In the genomic region with DNA sequence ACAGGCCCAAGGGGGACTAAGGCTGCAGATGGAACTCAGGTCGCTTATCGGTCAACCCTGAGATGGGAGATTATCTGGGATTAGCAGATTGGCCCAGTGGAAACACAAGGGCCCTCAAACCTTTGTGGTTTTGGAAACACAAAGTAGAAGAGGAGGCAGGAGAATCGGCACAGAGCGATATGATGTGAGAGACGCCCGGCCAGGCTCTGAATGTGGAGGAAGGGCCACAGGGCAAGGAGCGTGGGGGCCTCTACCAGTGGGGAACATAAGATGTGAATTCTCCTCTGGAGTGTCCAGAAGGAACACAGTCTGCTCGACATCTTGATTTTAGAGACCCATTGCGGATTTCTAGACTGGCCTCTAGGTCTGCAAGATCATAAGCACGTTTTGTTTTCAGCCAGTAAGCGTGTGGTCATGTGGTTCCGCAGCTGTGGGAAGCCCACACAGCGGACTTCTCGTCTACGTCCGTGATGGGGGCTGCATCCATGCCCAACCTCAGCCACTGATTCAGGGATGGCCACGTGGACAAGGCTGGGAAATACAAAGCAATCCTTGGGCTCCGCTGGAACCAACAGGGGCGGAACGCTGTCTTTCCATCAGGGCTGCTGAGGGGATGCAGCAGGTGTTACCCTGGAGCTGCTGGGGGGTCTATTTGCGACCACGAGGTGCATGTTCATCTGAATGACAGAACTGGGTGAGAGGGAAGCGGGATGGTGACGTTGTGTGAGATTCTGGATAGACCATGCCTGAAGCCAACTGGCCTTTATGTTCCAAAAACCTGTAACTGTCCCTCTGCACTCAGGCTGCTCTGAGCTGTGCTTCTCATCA, we compare ENCODE assay signal across 25 cellular contexts.
"Had no signal": no experiment of that assay in that cellular context is flagged by ENCODE, and none has a peak within 500 bp of the region (broad histone marks: within the 10 kb centered on the region; RNA-seq: fewer than 3 reads in every experiment).

No MANE protein-coding gene starts in this region.

- H3K9me3 ChIP-seq: colonic mucosa, esophagus squamous epithelium, gastrocnemius medialis, heart left ventricle, right lobe of liver, stomach, suprapubic skin, tibial nerve, uterus had no signal

- H3K27ac Mint-ChIP-seq: activated naive CD4-positive, alpha-beta T cell treated with anti-CD3 and anti-CD28 coated beads, Interleukin-2, amount 10 ng/mL, durations not matched to agents 7 days and 5 days; activated T-cell treated with anti-CD3 and anti-CD28 coated beads, Interleukin-2, amount 50 U/mL, for 72 hours; endodermal cell; memory B cell; natural killer cell treated with Interleukin-12 subunit alpha and Interleukin-12 subunit beta and Interleukin-15 and Interleukin-18, amount 100 ng/mL, for 72 hours; stimulated activated effector memory CD8-positive, alpha-beta T cell treated with anti-CD3 and anti-CD28 coated beads, Interleukin-12 subunit alpha, Interleukin-12 subunit beta, amount 100 ng/mL, for 72 hours had no signal

- H3K27ac ChIP-seq: colonic mucosa, esophagus squamous epithelium, gastrocnemius medialis, heart left ventricle, right lobe of liver, stomach, suprapubic skin, tibial nerve, uterus had no signal

- H3K27me3 ChIP-seq: colonic mucosa, gastrocnemius medialis, heart left ventricle, right lobe of liver, suprapubic skin, tibial nerve, uterus had no signal

- DNase-seq: activated CD4-positive, alpha-beta T cell treated with anti-CD3 and anti-CD28 coated beads for 4 hours; activated CD4-positive, alpha-beta T cell treated with anti-CD3 and anti-CD28 coated beads, Interleukin-2, amount 50 U/mL, for 48 hours; activated CD4-positive, CD25-positive, alpha-beta regulatory T cell; activated effector memory CD4-positive, alpha-beta T cell treated with Interleukin-2 at 50 U/mL for 16 hours; activated naive CD4-positive, alpha-beta T cell treated with anti-CD3 and anti-CD28 coated beads, Interleukin-2, amount 10 ng/mL, durations not matched to agents 7 days and 5 days; activated T-cell treated with anti-CD3 and anti-CD28 coated beads, Interleukin-2, amount 50 U/mL, for 72 hours; amygdala; colonic mucosa; endodermal cell; esophagus squamous epithelium; gastrocnemius medialis; heart left ventricle; left colon; nucleus accumbens; right lobe of liver; stimulated activated CD4-positive, alpha-beta T cell treated with anti-CD3 and anti-CD28 coated beads, Interleukin-1b, Interleukin-23, amount 100 ng/mL, for 48 hours; stomach; T-helper 9 cell; uterus had no signal

- H3K36me3 Mint-ChIP-seq: activated naive CD4-positive, alpha-beta T cell treated with anti-CD3 and anti-CD28 coated beads, Interleukin-2, amount 10 ng/mL, durations not matched to agents 7 days and 5 days; memory B cell; natural killer cell treated with Interleukin-12 subunit alpha and Interleukin-12 subunit beta and Interleukin-15 and Interleukin-18, amount 100 ng/mL, for 72 hours; stimulated activated effector memory CD8-positive, alpha-beta T cell treated with anti-CD3 and anti-CD28 coated beads, Interleukin-12 subunit alpha, Interleukin-12 subunit beta, amount 100 ng/mL, for 72 hours had no signal

- ATAC-seq: activated T-cell treated with anti-CD3 and anti-CD28 coated beads, Interleukin-2, amount 50 U/mL, for 72 hours; gastrocnemius medialis; heart left ventricle; left colon; natural killer cell treated with Interleukin-12 subunit alpha and Interleukin-12 subunit beta and Interleukin-15 and Interleukin-18, amount 100 ng/mL, for 72 hours; right lobe of liver; stimulated activated effector memory CD8-positive, alpha-beta T cell treated with anti-CD3 and anti-CD28 coated beads, Interleukin-12 subunit alpha, Interleukin-12 subunit beta, amount 100 ng/mL, for 72 hours had no signal

- H3K4me1 ChIP-seq: colonic mucosa, esophagus squamous epithelium, gastrocnemius medialis, right lobe of liver, tibial nerve, uterus had no signal

- H3K4me3 ChIP-seq: colonic mucosa, esophagus squamous epithelium, gastrocnemius medialis, heart left ventricle, right lobe of liver, skin epidermis, stomach, suprapubic skin, tibial nerve, uterus had no signal

- H3K36me3 ChIP-seq: colonic mucosa, esophagus squamous epithelium, gastrocnemius medialis, heart left ventricle, right lobe of liver, stomach, suprapubic skin, tibial nerve, uterus had no signal

- H3K4me3 Mint-ChIP-seq: activated naive CD4-positive, alpha-beta T cell treated with anti-CD3 and anti-CD28 coated beads, Interleukin-2, amount 10 ng/mL, durations not matched to agents 7 days and 5 days; activated T-cell treated with anti-CD3 and anti-CD28 coated beads, Interleukin-2, amount 50 U/mL, for 72 hours; endodermal cell; memory B cell; natural killer cell treated with Interleukin-12 subunit alpha and Interleukin-12 subunit beta and Interleukin-15 and Interleukin-18, amount 100 ng/mL, for 72 hours; stimulated activated effector memory CD8-positive, alpha-beta T cell treated with anti-CD3 and anti-CD28 coated beads, Interleukin-12 subunit alpha, Interleukin-12 subunit beta, amount 100 ng/mL, for 72 hours had no signal

- H3K4me1 Mint-ChIP-seq: activated naive CD4-positive, alpha-beta T cell treated with anti-CD3 and anti-CD28 coated beads, Interleukin-2, amount 10 ng/mL, durations not matched to agents 7 days and 5 days; stimulated activated effector memory CD8-positive, alpha-beta T cell treated with anti-CD3 and anti-CD28 coated beads, Interleukin-12 subunit alpha, Interleukin-12 subunit beta, amount 100 ng/mL, for 72 hours had no signal

- H3K9me3 Mint-ChIP-seq: activated naive CD4-positive, alpha-beta T cell treated with anti-CD3 and anti-CD28 coated beads, Interleukin-2, amount 10 ng/mL, durations not matched to agents 7 days and 5 days; activated T-cell treated with anti-CD3 and anti-CD28 coated beads, Interleukin-2, amount 50 U/mL, for 72 hours; endodermal cell; memory B cell; natural killer cell treated with Interleukin-12 subunit alpha and Interleukin-12 subunit beta and Interleukin-15 and Interleukin-18, amount 100 ng/mL, for 72 hours; stimulated activated effector memory CD8-positive, alpha-beta T cell treated with anti-CD3 and anti-CD28 coated beads, Interleukin-12 subunit alpha, Interleukin-12 subunit beta, amount 100 ng/mL, for 72 hours had no signal
